Comparison of ENCODE assay signal across 15 cellular contexts in genomic region chrX:71629467-71629866, GRCh38. TPM values are rescaled to one million over a fixed set of nuclear protein-coding genes. Genes with fewer than 3 reads are reported as not detected.
DNase-seq lines count a peak whose midpoint lies in the region; ATAC-seq and TF ChIP-seq lines count a peak whose summit lies in the region.
"Had no signal": no experiment of that assay in that cellular context is flagged by ENCODE, and none has a peak within 500 bp of the region (broad histone marks: within the 10 kb centered on the region; RNA-seq: fewer than 3 reads in every experiment).

No MANE protein-coding gene starts in this region.

- H3K9ac ChIP-seq in BLaER1: peak overlapping the region; percentile 24; the same call in 1 of the 2 replicates

- no peaks in the 10 kb centered on the region for H3K9me3 Mint-ChIP-seq in IgD-negative memory B cell
- no peaks in the 10 kb centered on the region for H3K9me3 Mint-ChIP-seq in activated T-helper 1 cell treated with anti-CD3 and anti-CD28 coated beads, Interleukin-12 subunit alpha, Interleukin-12 subunit beta, Interleukin-2, Interleukin-4 antibody, amounts not matched to agents 30 ng/mL and 10 ng/mL and 1 ng/mL, durations not matched to agents 14 hours and 24 hours and 36 hours
- H3K9me3 Mint-ChIP-seq: HFFc6 had no signal

- peak overlapping the region; percentile 83 for H3K4me2 ChIP-seq in BLaER1

- intact Hi-C loops in psoas muscle (cut with DNase I): no loop called here
- intact Hi-C loops in activated T-helper 1 cell treated with anti-CD3 and anti-CD28 coated beads, Interleukin-12 subunit alpha, Interleukin-12 subunit beta, Interleukin-2, Interleukin-4 antibody, amounts not matched to agents 30 ng/mL and 10 ng/mL and 1 ng/mL, durations not matched to agents 14 hours and 24 hours and 36 hours (cut with micrococcal nuclease): no loop called here

- H3K27me3 ChIP-seq in BLaER1 (peaks cover 60% of the 10 kb centered on the region), psoas muscle (ENCODE audit: insufficient read depth in 3 of 3, low read length in 2 of 3) (no peaks in the 10 kb centered on the region), right atrium auricular region (no peaks in the 10 kb centered on the region)

- H3K9me3 ChIP-seq in BLaER1 (no peaks in the 10 kb centered on the region), psoas muscle (no peaks in the 10 kb centered on the region), T-helper 17 cell (ENCODE audit: control insufficient read depth, low read length, poor library complexity, severe bottlenecking) (no peaks in the 10 kb centered on the region), right atrium auricular region (no peaks in the 10 kb centered on the region)

- H3K27ac ChIP-seq in BLaER1 (peak overlapping the region; percentile 53), psoas muscle (no peak overlapping the region), right atrium auricular region (no peak overlapping the region)

- no peaks in the 10 kb centered on the region for H3K36me3 ChIP-seq in BLaER1
- H3K36me3 ChIP-seq in psoas muscle (ENCODE audit: insufficient read depth in 1 of 2, low read depth in 1 of 2): no peaks in the 10 kb centered on the region
- no peaks in the 10 kb centered on the region for H3K36me3 ChIP-seq in right atrium auricular region

- 62 to 91% (median 72%) methylated on average over 2 of the region's 2 CpGs for WGBS in psoas muscle, 3 donors

- H3K27me3 Mint-ChIP-seq in IgD-negative memory B cell: no peaks in the 10 kb centered on the region
- no peaks in the 10 kb centered on the region for H3K27me3 Mint-ChIP-seq in T-helper 17 cell
- no peaks in the 10 kb centered on the region for H3K27me3 Mint-ChIP-seq in activated T-helper 1 cell treated with anti-CD3 and anti-CD28 coated beads, Interleukin-12 subunit alpha, Interleukin-12 subunit beta, Interleukin-2, Interleukin-4 antibody, amounts not matched to agents 30 ng/mL and 10 ng/mL and 1 ng/mL, durations not matched to agents 14 hours and 24 hours and 36 hours (ENCODE audit: insufficient read depth)

- H3K27ac Mint-ChIP-seq in IgD-negative memory B cell (peak overlapping the region; percentile 52 to 89 (median 83)), T-helper 17 cell (no peak overlapping the region)
- no peak overlapping the region for H3K27ac Mint-ChIP-seq in activated T-helper 1 cell treated with anti-CD3 and anti-CD28 coated beads, Interleukin-12 subunit alpha, Interleukin-12 subunit beta, Interleukin-2, Interleukin-4 antibody, amounts not matched to agents 30 ng/mL and 10 ng/mL and 1 ng/mL, durations not matched to agents 14 hours and 24 hours and 36 hours
- H3K27ac Mint-ChIP-seq: HFFc6 had no signal

- no peak for DNase-seq in psoas muscle
- no peak for DNase-seq in T-helper 17 cell
- no peak for DNase-seq in right atrium auricular region (ENCODE audit: low spot score)
- DNase-seq in activated T-helper 1 cell treated with anti-CD3 and anti-CD28 coated beads, Interleukin-12 subunit alpha, Interleukin-12 subunit beta, Interleukin-2, Interleukin-4 antibody, amounts not matched to agents 30 ng/mL and 10 ng/mL and 1 ng/mL, durations not matched to agents 14 hours and 24 hours and 36 hours (ENCODE audit: low spot score): no peak
- DNase-seq: activated naive CD4-positive, alpha-beta T cell treated with anti-CD3 and anti-CD28 coated beads, Interleukin-2, amount 50 U/mL, for 16 hours; DMS 273 treated with DMSO at 0.1 percent for 48 hours; HFFc6; NCI-H2029; substantia nigra; SW 1271 had no signal

- H3K4me3 ChIP-seq in BLaER1: no peak overlapping the region
- H3K4me3 ChIP-seq in psoas muscle: no peak overlapping the region
- no peak overlapping the region for H3K4me3 ChIP-seq in right atrium auricular region

- no peaks in the 10 kb centered on the region for H4K20me1 ChIP-seq in BLaER1

- no peak for TF ChIP-seq CTCF in psoas muscle (IDR thresholded peaks at IDR 0.05)
- no peak for TF ChIP-seq CTCF in right atrium auricular region (IDR thresholded peaks at IDR 0.05)

- H3K4me1 ChIP-seq in BLaER1 (peaks cover 47% of the 10 kb centered on the region), psoas muscle (peaks cover 4% of the 10 kb centered on the region), right atrium auricular region (peaks cover 0 to 4% of the 10 kb centered on the region in 2 donors)

- peak overlapping the region; percentile 30 to 86 (median 62) for H3K4me3 Mint-ChIP-seq in IgD-negative memory B cell
- H3K4me3 Mint-ChIP-seq in T-helper 17 cell: no peak overlapping the region
- no peak overlapping the region for H3K4me3 Mint-ChIP-seq in activated T-helper 1 cell treated with anti-CD3 and anti-CD28 coated beads, Interleukin-12 subunit alpha, Interleukin-12 subunit beta, Interleukin-2, Interleukin-4 antibody, amounts not matched to agents 30 ng/mL and 10 ng/mL and 1 ng/mL, durations not matched to agents 14 hours and 24 hours and 36 hours
- H3K4me3 Mint-ChIP-seq: HFFc6 had no signal

- H3K4me1 Mint-ChIP-seq in IgD-negative memory B cell (peaks cover 16 to 30% (median 24%) of the 10 kb centered on the region in 3 donors), T-helper 17 cell (no peaks in the 10 kb centered on the region)
- H3K4me1 Mint-ChIP-seq in activated T-helper 1 cell treated with anti-CD3 and anti-CD28 coated beads, Interleukin-12 subunit alpha, Interleukin-12 subunit beta, Interleukin-2, Interleukin-4 antibody, amounts not matched to agents 30 ng/mL and 10 ng/mL and 1 ng/mL, durations not matched to agents 14 hours and 24 hours and 36 hours (ENCODE audit: low read depth): peaks cover 20% of the 10 kb centered on the region

- ATAC-seq in GM19395 (IDR thresholded peaks at IDR 0.05; ENCODE audit: unreplicated experiment): peak; percentile 77
- ATAC-seq in HG02759 (IDR thresholded peaks at IDR 0.05; ENCODE audit: unreplicated experiment): peak; percentile 60
- ATAC-seq in psoas muscle: no peak
- ATAC-seq in T-helper 17 cell: no peak
- ATAC-seq: esophagus mucosa had no signal

- H3K36me3 Mint-ChIP-seq in IgD-negative memory B cell (no peaks in the 10 kb centered on the region), T-helper 17 cell (ENCODE audit: low read depth) (no peaks in the 10 kb centered on the region)
- peaks cover 4% of the 10 kb centered on the region for H3K36me3 Mint-ChIP-seq in activated T-helper 1 cell treated with anti-CD3 and anti-CD28 coated beads, Interleukin-12 subunit alpha, Interleukin-12 subunit beta, Interleukin-2, Interleukin-4 antibody, amounts not matched to agents 30 ng/mL and 10 ng/mL and 1 ng/mL, durations not matched to agents 14 hours and 24 hours and 36 hours (ENCODE audit: low read depth)

RNA-seq across cellular contexts. Expression of gene CXCR3, which starts 11.2 kb away (rescaled TPM):
- 73.8 TPM for polyA plus RNA-seq in IgD-negative memory B cell
- under 1 TPM in 1 of 4 donors, not detected in 3; 0.21 TPM for total RNA-seq in psoas muscle
- under 1 TPM in 2 of 3 donors, not detected in 1; 0.01 to 0.05 TPM for polyA plus RNA-seq in psoas muscle
- total RNA-seq in T-helper 17 cell: 1 to 10 TPM; 3.1 to 5.8 TPM
- under 1 TPM in 1 of 2 donors, not detected in 1; 0.20 TPM for total RNA-seq in right atrium auricular region
- 53.9 and 55.4 TPM in 2 replicates for total RNA-seq in activated T-helper 1 cell treated with anti-CD3 and anti-CD28 coated beads, Interleukin-12 subunit alpha, Interleukin-12 subunit beta, Interleukin-2, Interleukin-4 antibody, amounts not matched to agents 30 ng/mL and 10 ng/mL and 1 ng/mL, durations not matched to agents 14 hours and 24 hours and 36 hours
- total RNA-seq: esophagus mucosa, HFFc6 had no signal

RNA-seq across cellular contexts. Expression of gene GCNA, which starts 51.2 kb away (rescaled TPM):
- polyA plus RNA-seq in IgD-negative memory B cell (0.38 TPM), psoas muscle (1 to 10 TPM; 2.9 to 9.1 (median 4.7) TPM)
- total RNA-seq in psoas muscle (1 to 10 TPM in 3 of 4 donors, under 1 TPM in 1; 0.98 to 7.5 (median 2.9) TPM), T-helper 17 cell (1 to 10 TPM; 1.2 to 1.3 TPM), right atrium auricular region (1 to 10 TPM in 1 of 2 donors, under 1 TPM in 1; 0.48 to 3.0 TPM)
- total RNA-seq in activated T-helper 1 cell treated with anti-CD3 and anti-CD28 coated beads, Interleukin-12 subunit alpha, Interleukin-12 subunit beta, Interleukin-2, Interleukin-4 antibody, amounts not matched to agents 30 ng/mL and 10 ng/mL and 1 ng/mL, durations not matched to agents 14 hours and 24 hours and 36 hours: 4.3 and 4.8 TPM in 2 replicates

Comparison
In these comparisons a context has a peak if more than half of its experiments do, and no peak if none do; other contexts are left out.
1. ATAC-seq: peak in GM19395 (single experiment) and HG02759 (single experiment); none in psoas muscle (0 of 4) and T-helper 17 cell (single experiment).
2. H3K27ac Mint-ChIP-seq: peak in IgD-negative memory B cell (3 of 3); none in T-helper 17 cell (single experiment) and activated T-helper 1 cell treated with anti-CD3 and anti-CD28 coated beads, Interleukin-12 subunit alpha, Interleukin-12 subunit beta, Interleukin-2, Interleukin-4 antibody, amounts not matched to agents 30 ng/mL and 10 ng/mL and 1 ng/mL, durations not matched to agents 14 hours and 24 hours and 36 hours (single experiment).
3. H3K4me3 Mint-ChIP-seq: peak in IgD-negative memory B cell (4 of 4); none in T-helper 17 cell (single experiment) and activated T-helper 1 cell treated with anti-CD3 and anti-CD28 coated beads, Interleukin-12 subunit alpha, Interleukin-12 subunit beta, Interleukin-2, Interleukin-4 antibody, amounts not matched to agents 30 ng/mL and 10 ng/mL and 1 ng/mL, durations not matched to agents 14 hours and 24 hours and 36 hours (single experiment).